2 cellular contexts compared by ENCODE assay signal in the genomic region with DNA sequence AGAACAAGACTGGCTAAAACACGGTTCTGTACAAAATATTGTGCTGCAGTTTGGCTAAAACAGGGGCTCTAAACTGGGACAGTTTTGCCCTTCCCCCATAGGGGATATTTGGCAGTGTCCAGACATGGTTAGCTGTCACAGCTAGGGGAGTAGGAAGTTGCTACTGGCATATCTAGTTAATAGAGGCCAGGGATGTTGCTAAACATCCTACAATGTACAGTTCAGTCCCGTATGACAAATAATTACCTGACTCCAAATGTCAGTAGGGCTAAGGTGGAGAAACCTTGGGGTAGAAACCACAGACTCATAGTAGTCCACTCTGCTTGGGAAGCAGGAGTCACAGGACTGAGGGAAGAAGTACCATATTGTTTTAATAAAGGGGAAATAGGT.
TF ChIP-seq lines count a peak whose summit lies in the region.

No MANE protein-coding gene starts in this region.

TF ChIP-seq in SK-N-SH, 30 proteins besides CTCF, POLR2A, EP300 and RAD21 (continued from another document):
- TF ChIP-seq, protein P1, sequence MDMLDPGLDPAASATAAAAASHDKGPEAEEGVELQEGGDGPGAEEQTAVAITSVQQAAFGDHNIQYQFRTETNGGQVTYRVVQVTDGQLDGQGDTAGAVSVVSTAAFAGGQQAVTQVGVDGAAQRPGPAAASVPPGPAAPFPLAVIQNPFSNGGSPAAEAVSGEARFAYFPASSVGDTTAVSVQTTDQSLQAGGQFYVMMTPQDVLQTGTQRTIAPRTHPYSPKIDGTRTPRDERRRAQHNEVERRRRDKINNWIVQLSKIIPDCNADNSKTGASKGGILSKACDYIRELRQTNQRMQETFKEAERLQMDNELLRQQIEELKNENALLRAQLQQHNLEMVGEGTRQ (IDR thresholded peaks at IDR 0.05; ENCODE audit: borderline replicate concordance, low read depth, low read length) = no peak
- TF ChIP-seq NFIC (IDR thresholded peaks at IDR 0.05; ENCODE audit: borderline replicate concordance) = no peak
- TF ChIP-seq, protein P2, sequence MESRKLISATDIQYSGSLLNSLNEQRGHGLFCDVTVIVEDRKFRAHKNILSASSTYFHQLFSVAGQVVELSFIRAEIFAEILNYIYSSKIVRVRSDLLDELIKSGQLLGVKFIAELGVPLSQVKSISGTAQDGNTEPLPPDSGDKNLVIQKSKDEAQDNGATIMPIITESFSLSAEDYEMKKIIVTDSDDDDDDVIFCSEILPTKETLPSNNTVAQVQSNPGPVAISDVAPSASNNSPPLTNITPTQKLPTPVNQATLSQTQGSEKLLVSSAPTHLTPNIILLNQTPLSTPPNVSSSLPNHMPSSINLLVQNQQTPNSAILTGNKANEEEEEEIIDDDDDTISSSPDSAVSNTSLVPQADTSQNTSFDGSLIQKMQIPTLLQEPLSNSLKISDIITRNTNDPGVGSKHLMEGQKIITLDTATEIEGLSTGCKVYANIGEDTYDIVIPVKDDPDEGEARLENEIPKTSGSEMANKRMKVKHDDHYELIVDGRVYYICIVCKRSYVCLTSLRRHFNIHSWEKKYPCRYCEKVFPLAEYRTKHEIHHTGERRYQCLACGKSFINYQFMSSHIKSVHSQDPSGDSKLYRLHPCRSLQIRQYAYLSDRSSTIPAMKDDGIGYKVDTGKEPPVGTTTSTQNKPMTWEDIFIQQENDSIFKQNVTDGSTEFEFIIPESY (IDR thresholded peaks at IDR 0.05; ENCODE audit: borderline replicate concordance, low read depth) = no peak
- no peak for TF ChIP-seq POLR2AphosphoS5 (IDR thresholded peaks at IDR 0.05; ENCODE audit: low read depth, low read length)
- TF ChIP-seq MXI1 (IDR thresholded peaks at IDR 0.05; ENCODE audit: low read depth, low read length) = no peak
- TF ChIP-seq TCF12 (IDR thresholded peaks at IDR 0.05) = no peak
- TF ChIP-seq EZH2phosphoT487 (IDR thresholded peaks at IDR 0.05; ENCODE audit: borderline replicate concordance, low read depth) = no peak
- no peak for TF ChIP-seq GATA2 (CRISPR knock-in tag; IDR thresholded peaks at IDR 0.05)
- TF ChIP-seq, protein P3, sequence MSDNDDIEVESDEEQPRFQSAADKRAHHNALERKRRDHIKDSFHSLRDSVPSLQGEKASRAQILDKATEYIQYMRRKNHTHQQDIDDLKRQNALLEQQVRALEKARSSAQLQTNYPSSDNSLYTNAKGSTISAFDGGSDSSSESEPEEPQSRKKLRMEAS (IDR thresholded peaks at IDR 0.05; ENCODE audit: low read depth) = no peak
- no peak for TF ChIP-seq FOSL2 (IDR thresholded peaks at IDR 0.05; ENCODE audit: borderline replicate concordance, low read depth)
- TF ChIP-seq YY1 (IDR thresholded peaks at IDR 0.05; ENCODE audit: low read depth) = no peak
- TF ChIP-seq, protein P4, sequence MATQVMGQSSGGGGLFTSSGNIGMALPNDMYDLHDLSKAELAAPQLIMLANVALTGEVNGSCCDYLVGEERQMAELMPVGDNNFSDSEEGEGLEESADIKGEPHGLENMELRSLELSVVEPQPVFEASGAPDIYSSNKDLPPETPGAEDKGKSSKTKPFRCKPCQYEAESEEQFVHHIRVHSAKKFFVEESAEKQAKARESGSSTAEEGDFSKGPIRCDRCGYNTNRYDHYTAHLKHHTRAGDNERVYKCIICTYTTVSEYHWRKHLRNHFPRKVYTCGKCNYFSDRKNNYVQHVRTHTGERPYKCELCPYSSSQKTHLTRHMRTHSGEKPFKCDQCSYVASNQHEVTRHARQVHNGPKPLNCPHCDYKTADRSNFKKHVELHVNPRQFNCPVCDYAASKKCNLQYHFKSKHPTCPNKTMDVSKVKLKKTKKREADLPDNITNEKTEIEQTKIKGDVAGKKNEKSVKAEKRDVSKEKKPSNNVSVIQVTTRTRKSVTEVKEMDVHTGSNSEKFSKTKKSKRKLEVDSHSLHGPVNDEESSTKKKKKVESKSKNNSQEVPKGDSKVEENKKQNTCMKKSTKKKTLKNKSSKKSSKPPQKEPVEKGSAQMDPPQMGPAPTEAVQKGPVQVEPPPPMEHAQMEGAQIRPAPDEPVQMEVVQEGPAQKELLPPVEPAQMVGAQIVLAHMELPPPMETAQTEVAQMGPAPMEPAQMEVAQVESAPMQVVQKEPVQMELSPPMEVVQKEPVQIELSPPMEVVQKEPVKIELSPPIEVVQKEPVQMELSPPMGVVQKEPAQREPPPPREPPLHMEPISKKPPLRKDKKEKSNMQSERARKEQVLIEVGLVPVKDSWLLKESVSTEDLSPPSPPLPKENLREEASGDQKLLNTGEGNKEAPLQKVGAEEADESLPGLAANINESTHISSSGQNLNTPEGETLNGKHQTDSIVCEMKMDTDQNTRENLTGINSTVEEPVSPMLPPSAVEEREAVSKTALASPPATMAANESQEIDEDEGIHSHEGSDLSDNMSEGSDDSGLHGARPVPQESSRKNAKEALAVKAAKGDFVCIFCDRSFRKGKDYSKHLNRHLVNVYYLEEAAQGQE (IDR thresholded peaks at IDR 0.05; ENCODE audit: low read depth, low read length) = no peak
- TF ChIP-seq TEAD4 (IDR thresholded peaks at IDR 0.05; ENCODE audit: borderline replicate concordance, insufficient read depth) = no peak
- no peak for TF ChIP-seq FOXM1 (IDR thresholded peaks at IDR 0.05; ENCODE audit: low read depth)
- no peak for TF ChIP-seq MEF2A (IDR thresholded peaks at IDR 0.05; ENCODE audit: borderline replicate concordance, low read depth)

TF ChIP-seq in SK-N-SH treated with all-trans-retinoic acid at 6 μM for 48 hours, 23 proteins besides CTCF, POLR2A, EP300 and RAD21 (continued from another document):
- TF ChIP-seq, protein P5, sequence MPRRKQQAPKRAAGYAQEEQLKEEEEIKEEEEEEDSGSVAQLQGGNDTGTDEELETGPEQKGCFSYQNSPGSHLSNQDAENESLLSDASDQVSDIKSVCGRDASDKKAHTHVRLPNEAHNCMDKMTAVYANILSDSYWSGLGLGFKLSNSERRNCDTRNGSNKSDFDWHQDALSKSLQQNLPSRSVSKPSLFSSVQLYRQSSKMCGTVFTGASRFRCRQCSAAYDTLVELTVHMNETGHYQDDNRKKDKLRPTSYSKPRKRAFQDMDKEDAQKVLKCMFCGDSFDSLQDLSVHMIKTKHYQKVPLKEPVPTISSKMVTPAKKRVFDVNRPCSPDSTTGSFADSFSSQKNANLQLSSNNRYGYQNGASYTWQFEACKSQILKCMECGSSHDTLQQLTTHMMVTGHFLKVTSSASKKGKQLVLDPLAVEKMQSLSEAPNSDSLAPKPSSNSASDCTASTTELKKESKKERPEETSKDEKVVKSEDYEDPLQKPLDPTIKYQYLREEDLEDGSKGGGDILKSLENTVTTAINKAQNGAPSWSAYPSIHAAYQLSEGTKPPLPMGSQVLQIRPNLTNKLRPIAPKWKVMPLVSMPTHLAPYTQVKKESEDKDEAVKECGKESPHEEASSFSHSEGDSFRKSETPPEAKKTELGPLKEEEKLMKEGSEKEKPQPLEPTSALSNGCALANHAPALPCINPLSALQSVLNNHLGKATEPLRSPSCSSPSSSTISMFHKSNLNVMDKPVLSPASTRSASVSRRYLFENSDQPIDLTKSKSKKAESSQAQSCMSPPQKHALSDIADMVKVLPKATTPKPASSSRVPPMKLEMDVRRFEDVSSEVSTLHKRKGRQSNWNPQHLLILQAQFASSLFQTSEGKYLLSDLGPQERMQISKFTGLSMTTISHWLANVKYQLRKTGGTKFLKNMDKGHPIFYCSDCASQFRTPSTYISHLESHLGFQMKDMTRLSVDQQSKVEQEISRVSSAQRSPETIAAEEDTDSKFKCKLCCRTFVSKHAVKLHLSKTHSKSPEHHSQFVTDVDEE (CRISPR knock-in tag; IDR thresholded peaks at IDR 0.05) = no peak
- TF ChIP-seq, protein P6, sequence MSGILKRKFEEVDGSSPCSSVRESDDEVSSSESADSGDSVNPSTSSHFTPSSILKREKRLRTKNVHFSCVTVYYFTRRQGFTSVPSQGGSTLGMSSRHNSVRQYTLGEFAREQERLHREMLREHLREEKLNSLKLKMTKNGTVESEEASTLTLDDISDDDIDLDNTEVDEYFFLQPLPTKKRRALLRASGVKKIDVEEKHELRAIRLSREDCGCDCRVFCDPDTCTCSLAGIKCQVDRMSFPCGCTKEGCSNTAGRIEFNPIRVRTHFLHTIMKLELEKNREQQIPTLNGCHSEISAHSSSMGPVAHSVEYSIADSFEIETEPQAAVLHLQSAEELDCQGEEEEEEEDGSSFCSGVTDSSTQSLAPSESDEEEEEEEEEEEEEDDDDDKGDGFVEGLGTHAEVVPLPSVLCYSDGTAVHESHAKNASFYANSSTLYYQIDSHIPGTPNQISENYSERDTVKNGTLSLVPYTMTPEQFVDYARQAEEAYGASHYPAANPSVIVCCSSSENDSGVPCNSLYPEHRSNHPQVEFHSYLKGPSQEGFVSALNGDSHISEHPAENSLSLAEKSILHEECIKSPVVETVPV (CRISPR knock-in tag; IDR thresholded peaks at IDR 0.05) = no peak
- no peak for TF ChIP-seq ZFP3 (CRISPR knock-in tag; IDR thresholded peaks at IDR 0.05)
- no peak for TF ChIP-seq ESRRG (CRISPR knock-in tag; IDR thresholded peaks at IDR 0.05)
- no peak for TF ChIP-seq TOX (CRISPR knock-in tag; IDR thresholded peaks at IDR 0.05; ENCODE audit: borderline replicate concordance)
- TF ChIP-seq, protein P7, sequence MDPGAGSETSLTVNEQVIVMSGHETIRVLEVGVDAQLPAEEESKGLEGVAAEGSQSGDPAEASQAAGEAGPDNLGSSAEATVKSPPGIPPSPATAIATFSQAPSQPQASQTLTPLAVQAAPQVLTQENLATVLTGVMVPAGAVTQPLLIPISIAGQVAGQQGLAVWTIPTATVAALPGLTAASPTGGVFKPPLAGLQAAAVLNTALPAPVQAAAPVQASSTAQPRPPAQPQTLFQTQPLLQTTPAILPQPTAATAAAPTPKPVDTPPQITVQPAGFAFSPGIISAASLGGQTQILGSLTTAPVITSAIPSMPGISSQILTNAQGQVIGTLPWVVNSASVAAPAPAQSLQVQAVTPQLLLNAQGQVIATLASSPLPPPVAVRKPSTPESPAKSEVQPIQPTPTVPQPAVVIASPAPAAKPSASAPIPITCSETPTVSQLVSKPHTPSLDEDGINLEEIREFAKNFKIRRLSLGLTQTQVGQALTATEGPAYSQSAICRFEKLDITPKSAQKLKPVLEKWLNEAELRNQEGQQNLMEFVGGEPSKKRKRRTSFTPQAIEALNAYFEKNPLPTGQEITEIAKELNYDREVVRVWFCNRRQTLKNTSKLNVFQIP (CRISPR knock-in tag; IDR thresholded peaks at IDR 0.05; ENCODE audit: borderline replicate concordance, low read depth) = no peak
- no peak for TF ChIP-seq RARB (CRISPR knock-in tag; IDR thresholded peaks at IDR 0.05)
- no peak for TF ChIP-seq ZNF565 (CRISPR knock-in tag; conservative IDR thresholded peaks at IDR 0.05; ENCODE audit: low read depth)
- no peak for TF ChIP-seq ZFP30 (CRISPR knock-in tag; IDR thresholded peaks at IDR 0.05)
- no peak for TF ChIP-seq OSR1 (CRISPR knock-in tag; IDR thresholded peaks at IDR 0.05)
- no peak for TF ChIP-seq ZNF70 (CRISPR knock-in tag; IDR thresholded peaks at IDR 0.05)
- TF ChIP-seq CSDC2 (CRISPR knock-in tag; IDR thresholded peaks at IDR 0.05) = no peak
- no peak for TF ChIP-seq ARNTL (CRISPR knock-in tag; IDR thresholded peaks at IDR 0.05; ENCODE audit: borderline replicate concordance, low read depth)
- TF ChIP-seq PPARA (CRISPR knock-in tag; IDR thresholded peaks at IDR 0.05; ENCODE audit: borderline replicate concordance) = no peak
- TF ChIP-seq, protein P8, sequence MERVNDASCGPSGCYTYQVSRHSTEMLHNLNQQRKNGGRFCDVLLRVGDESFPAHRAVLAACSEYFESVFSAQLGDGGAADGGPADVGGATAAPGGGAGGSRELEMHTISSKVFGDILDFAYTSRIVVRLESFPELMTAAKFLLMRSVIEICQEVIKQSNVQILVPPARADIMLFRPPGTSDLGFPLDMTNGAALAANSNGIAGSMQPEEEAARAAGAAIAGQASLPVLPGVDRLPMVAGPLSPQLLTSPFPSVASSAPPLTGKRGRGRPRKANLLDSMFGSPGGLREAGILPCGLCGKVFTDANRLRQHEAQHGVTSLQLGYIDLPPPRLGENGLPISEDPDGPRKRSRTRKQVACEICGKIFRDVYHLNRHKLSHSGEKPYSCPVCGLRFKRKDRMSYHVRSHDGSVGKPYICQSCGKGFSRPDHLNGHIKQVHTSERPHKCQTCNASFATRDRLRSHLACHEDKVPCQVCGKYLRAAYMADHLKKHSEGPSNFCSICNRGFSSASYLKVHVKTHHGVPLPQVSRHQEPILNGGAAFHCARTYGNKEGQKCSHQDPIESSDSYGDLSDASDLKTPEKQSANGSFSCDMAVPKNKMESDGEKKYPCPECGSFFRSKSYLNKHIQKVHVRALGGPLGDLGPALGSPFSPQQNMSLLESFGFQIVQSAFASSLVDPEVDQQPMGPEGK (CRISPR knock-in tag; IDR thresholded peaks at IDR 0.05; ENCODE audit: borderline replicate concordance) = no peak
- TF ChIP-seq ISL1 (CRISPR knock-in tag; IDR thresholded peaks at IDR 0.05) = no peak
- TF ChIP-seq GLIS3 (CRISPR knock-in tag; IDR thresholded peaks at IDR 0.05) = no peak
- TF ChIP-seq ZNF8 (CRISPR knock-in tag; IDR thresholded peaks at IDR 0.05) = no peak
- TF ChIP-seq SNAI2 (CRISPR knock-in tag; IDR thresholded peaks at IDR 0.05) = no peak
